29 cellular contexts compared by ENCODE assay signal in the genomic region with DNA sequence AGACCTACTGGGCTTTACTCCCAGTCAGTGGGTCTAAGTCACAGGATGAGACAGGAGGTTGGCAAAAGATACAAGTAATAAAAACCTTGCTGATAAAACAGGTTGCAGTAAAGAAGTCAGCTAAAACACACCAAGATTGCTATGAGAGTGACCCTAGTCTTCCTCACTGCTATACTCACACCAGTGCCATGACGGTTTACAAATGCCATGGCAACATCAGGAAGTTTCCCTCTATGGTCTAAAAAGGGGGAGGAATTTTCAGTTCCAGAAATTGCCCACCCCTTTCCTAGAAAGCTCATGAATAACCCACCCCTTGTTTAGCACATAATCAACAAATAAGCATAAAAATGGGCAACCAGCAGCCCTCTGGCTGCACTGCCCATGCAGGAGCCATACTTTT.
A peak's percentile ranks its signal among the peaks of the same experiment; 100 is the strongest.
DNase-seq lines count a peak whose midpoint lies in the region; ATAC-seq and TF ChIP-seq lines count a peak whose summit lies in the region.
"Had no signal": no experiment of that assay in that cellular context is flagged by ENCODE, and none has a peak within 500 bp of the region (broad histone marks: within the 10 kb centered on the region; RNA-seq: fewer than 3 reads in every experiment).

No MANE protein-coding gene starts in this region.

- H3K36me3 ChIP-seq in CD8-positive, alpha-beta memory T cell (ENCODE audit: insufficient read depth, low read length), result no peaks in the 10 kb centered on the region
- H3K36me3 ChIP-seq in PC-9 (ENCODE audit: low read depth) (no peaks in the 10 kb centered on the region), neuron (ENCODE audit: insufficient read depth, low read length) (no peaks in the 10 kb centered on the region), spleen (no peaks in the 10 kb centered on the region)
- H3K36me3 ChIP-seq: BE2C, MG63, neutrophil, prostate gland, thyroid gland had no signal

- H3K27ac ChIP-seq in CD8-positive, alpha-beta memory T cell (ENCODE audit: low read depth, low read length), result peak overlapping the region; percentile 6
- peak overlapping the region; percentile 87 for H3K27ac ChIP-seq in PC-9
- no peak overlapping the region for H3K27ac ChIP-seq in spleen
- H3K27ac ChIP-seq: A549, dorsolateral prefrontal cortex, neutrophil, prostate gland, thyroid gland had no signal

- no peaks in the 10 kb centered on the region for H3K9me2 ChIP-seq in PC-9 (ENCODE audit: insufficient read depth)

- H3K27me3 Mint-ChIP-seq in CD8-positive, alpha-beta memory T cell, result peaks cover 0 to 1% of the 10 kb centered on the region in 2 donors
- no peaks in the 10 kb centered on the region for H3K27me3 Mint-ChIP-seq in WTC11 (ENCODE audit: low read depth)
- no peaks in the 10 kb centered on the region for H3K27me3 Mint-ChIP-seq in activated T-helper 2 cell treated with anti-CD3 and anti-CD28 coated beads, Interferon-gamma antibody, Interleukin-2, Interleukin-4, amounts not matched to agents 10 μg/mL and 5 μg/mL and 100 μg/mL, durations not matched to agents 14 hours and 24 hours and 36 hours (ENCODE audit: low read depth)
- H3K27me3 Mint-ChIP-seq: activated naive CD8-positive, alpha-beta T cell treated with anti-CD3 and anti-CD28 coated beads, Interleukin-2, amount 10 ng/mL, durations not matched to agents 7 days and 5 days; central memory CD8-positive, alpha-beta T cell; stimulated activated naive CD8-positive, alpha-beta T cell treated with anti-CD3 and anti-CD28 coated beads, Interleukin-15, amount 100 ng/mL, for 72 hours had no signal

- no peaks in the 10 kb centered on the region for H3K36me3 Mint-ChIP-seq in CD8-positive, alpha-beta memory T cell
- H3K36me3 Mint-ChIP-seq in WTC11, result peaks cover 3% of the 10 kb centered on the region; the same call in 1 of the 2 replicates
- no peaks in the 10 kb centered on the region for H3K36me3 Mint-ChIP-seq in activated T-helper 2 cell treated with anti-CD3 and anti-CD28 coated beads, Interferon-gamma antibody, Interleukin-2, Interleukin-4, amounts not matched to agents 10 μg/mL and 5 μg/mL and 100 μg/mL, durations not matched to agents 14 hours and 24 hours and 36 hours (ENCODE audit: low read depth)
- H3K36me3 Mint-ChIP-seq: activated naive CD8-positive, alpha-beta T cell treated with anti-CD3 and anti-CD28 coated beads, Interleukin-2, amount 10 ng/mL, durations not matched to agents 7 days and 5 days had no signal

- no peak for DNase-seq in CD8-positive, alpha-beta memory T cell
- DNase-seq in PC-9 (no peak), fibroblast of pulmonary artery (ENCODE audit: low read depth) (peak; percentile 8), WTC11 (ENCODE audit: low spot score) (no peak), spleen (no peak)
- no peak for DNase-seq in activated T-helper 2 cell treated with anti-CD3 and anti-CD28 coated beads, Interferon-gamma antibody, Interleukin-2, Interleukin-4, amounts not matched to agents 10 μg/mL and 5 μg/mL and 100 μg/mL, durations not matched to agents 14 hours and 24 hours and 36 hours (ENCODE audit: low spot score)
- DNase-seq in activated CD4-positive, alpha-beta T cell treated with anti-CD3 and anti-CD28 coated beads, Interleukin-2, amount 50 U/mL, for 48 hours, result no peak
- DNase-seq: activated CD4-positive, CD25-positive, alpha-beta regulatory T cell treated with anti-CD3 and anti-CD28 coated beads, Interleukin-2, amount 50 U/mL, for 72 hours; activated CD8-positive, alpha-beta T cell treated with anti-CD3 and anti-CD28 coated beads, Interleukin-2, amount 10 ng/mL, durations not matched to agents 7 days and 5 days; activated effector memory CD4-positive, alpha-beta T cell treated with Interleukin-2 at 50 U/mL for 16 hours; activated naive CD8-positive, alpha-beta T cell treated with anti-CD3 and anti-CD28 coated beads, Interleukin-2, amount 10 ng/mL, durations not matched to agents 7 days and 5 days; BE2C; DMS79; dorsolateral prefrontal cortex; GDM1; H7; left ventricle myocardium superior; MG63; NCI-H1417; NCI-H2029 treated with DMSO at 0.1 percent for 48 hours; NCI-H526; RPMI8226; stimulated activated naive CD8-positive, alpha-beta T cell treated with anti-CD3 and anti-CD28 coated beads, Interleukin-15, amount 100 ng/mL, for 72 hours; thyroid gland had no signal

- H3K4me1 ChIP-seq in CD8-positive, alpha-beta memory T cell (ENCODE audit: insufficient read depth, low read length), result no peaks in the 10 kb centered on the region
- H3K4me1 ChIP-seq in PC-9 (replicated peaks; ENCODE audit: insufficient read depth) (peaks cover 36% of the 10 kb centered on the region), neuron (ENCODE audit: insufficient read depth, low read length) (peaks cover 20% of the 10 kb centered on the region), spleen (no peaks in the 10 kb centered on the region)
- H3K4me1 ChIP-seq: A549, prostate gland, thyroid gland had no signal

- H3K4me2 ChIP-seq in PC-9, result peak overlapping the region; percentile 59
- H3K4me2 ChIP-seq: A549 had no signal

- H3K4me1 Mint-ChIP-seq in CD8-positive, alpha-beta memory T cell, result no peaks in the 10 kb centered on the region
- H3K4me1 Mint-ChIP-seq in WTC11, result peaks cover 4% of the 10 kb centered on the region; the same call in 1 of the 2 replicates
- no peaks in the 10 kb centered on the region for H3K4me1 Mint-ChIP-seq in activated T-helper 2 cell treated with anti-CD3 and anti-CD28 coated beads, Interferon-gamma antibody, Interleukin-2, Interleukin-4, amounts not matched to agents 10 μg/mL and 5 μg/mL and 100 μg/mL, durations not matched to agents 14 hours and 24 hours and 36 hours (ENCODE audit: low read depth)
- H3K4me1 Mint-ChIP-seq: activated naive CD8-positive, alpha-beta T cell treated with anti-CD3 and anti-CD28 coated beads, Interleukin-2, amount 10 ng/mL, durations not matched to agents 7 days and 5 days; central memory CD8-positive, alpha-beta T cell; stimulated activated naive CD8-positive, alpha-beta T cell treated with anti-CD3 and anti-CD28 coated beads, Interleukin-15, amount 100 ng/mL, for 72 hours had no signal

- H3F3A ChIP-seq in PC-9 (ENCODE audit: insufficient read depth, low read depth), result peaks cover 29% of the 10 kb centered on the region

- intact Hi-C loops in PC-9 (cut with micrococcal nuclease; ENCODE audit: unreplicated experiment) (no loop called here), spleen (cut with DNase I; ENCODE audit: low total_unique reads) (no loop called here)
- intact Hi-C loops in activated T-helper 2 cell treated with anti-CD3 and anti-CD28 coated beads, Interferon-gamma antibody, Interleukin-2, Interleukin-4, amounts not matched to agents 10 μg/mL and 5 μg/mL and 100 μg/mL, durations not matched to agents 14 hours and 24 hours and 36 hours (cut with micrococcal nuclease), result no loop called here

- no peaks in the 10 kb centered on the region for H4K20me1 ChIP-seq in PC-9 (ENCODE audit: insufficient read depth)

- H3K9me3 Mint-ChIP-seq in CD8-positive, alpha-beta memory T cell, result peaks cover 0 to 27% (median 7%) of the 10 kb centered on the region in 5 donors
- H3K9me3 Mint-ChIP-seq in WTC11, result peaks cover 21% of the 10 kb centered on the region
- H3K9me3 Mint-ChIP-seq in activated T-helper 2 cell treated with anti-CD3 and anti-CD28 coated beads, Interferon-gamma antibody, Interleukin-2, Interleukin-4, amounts not matched to agents 10 μg/mL and 5 μg/mL and 100 μg/mL, durations not matched to agents 14 hours and 24 hours and 36 hours, result peaks cover 30% of the 10 kb centered on the region

- no peak overlapping the region for H3K27ac Mint-ChIP-seq in CD8-positive, alpha-beta memory T cell
- H3K27ac Mint-ChIP-seq in WTC11, result no peak overlapping the region
- H3K27ac Mint-ChIP-seq in activated T-helper 2 cell treated with anti-CD3 and anti-CD28 coated beads, Interferon-gamma antibody, Interleukin-2, Interleukin-4, amounts not matched to agents 10 μg/mL and 5 μg/mL and 100 μg/mL, durations not matched to agents 14 hours and 24 hours and 36 hours, result no peak overlapping the region
- H3K27ac Mint-ChIP-seq: activated CD8-positive, alpha-beta T cell treated with anti-CD3 and anti-CD28 coated beads, Interleukin-2, amount 10 ng/mL, durations not matched to agents 7 days and 5 days; activated naive CD8-positive, alpha-beta T cell treated with anti-CD3 and anti-CD28 coated beads, Interleukin-2, amount 10 ng/mL, durations not matched to agents 7 days and 5 days; stimulated activated naive CD8-positive, alpha-beta T cell treated with anti-CD3 and anti-CD28 coated beads, Interleukin-15, amount 100 ng/mL, for 72 hours had no signal

- H3K27me3 ChIP-seq in CD8-positive, alpha-beta memory T cell (ENCODE audit: insufficient read depth, low read length, poor library complexity, severe bottlenecking), result no peaks in the 10 kb centered on the region
- H3K27me3 ChIP-seq in PC-9 (ENCODE audit: insufficient read depth, low read depth), result no peaks in the 10 kb centered on the region
- no peaks in the 10 kb centered on the region for H3K27me3 ChIP-seq in neuron (ENCODE audit: insufficient read depth, low read length)
- no peaks in the 10 kb centered on the region for H3K27me3 ChIP-seq in spleen (replicated peaks in 1 of 7)
- H3K27me3 ChIP-seq: BE2C, MG63, neutrophil, thyroid gland had no signal

- POLR2A ChIA-PET in CD8-positive, alpha-beta memory T cell (lab: Charles Lee), result no interaction called here
- POLR2A ChIA-PET in PC-9 (lab: Charles Lee; ENCODE audit: unreplicated experiment), result no interaction called here
- POLR2A ChIA-PET in WTC11 (lab: Charles Lee), result no interaction called here

- no peaks in the 10 kb centered on the region for H3K9me3 ChIP-seq in CD8-positive, alpha-beta memory T cell (ENCODE audit: low read length)
- H3K9me3 ChIP-seq in PC-9 (ENCODE audit: insufficient read depth, low read depth), result peaks cover 8% of the 10 kb centered on the region; the same call in 1 of the 2 replicates
- no peaks in the 10 kb centered on the region for H3K9me3 ChIP-seq in neuron (ENCODE audit: low read length)
- H3K9me3 ChIP-seq in spleen, result peaks cover 0 to 18% (median 4%) of the 10 kb centered on the region in 8 donors
- H3K9me3 ChIP-seq: A549, BE2C, MG63, neutrophil, prostate gland, thyroid gland had no signal

- ATAC-seq in WTC11, result no peak
- ATAC-seq: A549; activated CD8-positive, alpha-beta T cell treated with anti-CD3 and anti-CD28 coated beads, Interleukin-2, amount 10 ng/mL, durations not matched to agents 7 days and 5 days; left ventricle myocardium superior; stimulated activated naive CD8-positive, alpha-beta T cell treated with anti-CD3 and anti-CD28 coated beads, Interleukin-15, amount 100 ng/mL, for 72 hours had no signal

- no peak for TF ChIP-seq POLR2A in spleen (IDR thresholded peaks at IDR 0.05)

- no peak overlapping the region for H3K4me3 ChIP-seq in CD8-positive, alpha-beta memory T cell (ENCODE audit: low read length)
- peak overlapping the region; percentile 15; the same call in 1 of the 2 replicates for H3K4me3 ChIP-seq in PC-9
- no peak overlapping the region for H3K4me3 ChIP-seq in fibroblast of pulmonary artery (replicated peaks; ENCODE audit: low read depth, low read length)
- no peak overlapping the region for H3K4me3 ChIP-seq in neuron (ENCODE audit: low read length)
- no peak overlapping the region for H3K4me3 ChIP-seq in spleen
- H3K4me3 ChIP-seq: A549, dorsolateral prefrontal cortex, MG63, prostate gland, thyroid gland had no signal

- no peaks in the 10 kb centered on the region for H3K79me2 ChIP-seq in PC-9 (ENCODE audit: low read depth)

- TF ChIP-seq CTCF in PC-9 (conservative IDR thresholded peaks at IDR 0.05) (no peak), fibroblast of pulmonary artery (IDR thresholded peaks at IDR 0.05; ENCODE audit: low read length, missing control alignments) (no peak), WTC11 (IDR thresholded peaks at IDR 0.05) (no peak), spleen (IDR thresholded peaks at IDR 0.05 in 8 of 11, conservative IDR thresholded peaks at IDR 0.05 in 3 of 11) (no peak)

- CTCF ChIA-PET in CD8-positive, alpha-beta memory T cell (lab: Charles Lee), result no interaction called here
- CTCF ChIA-PET in PC-9 (lab: Charles Lee) (no interaction called here), WTC11 (lab: Charles Lee) (no interaction called here)

- no TSS peak for BruUV-seq in PC-9 (replicated peaks; lab: Mats Ljungman, UMichigan)

- H3K4me3 Mint-ChIP-seq in CD8-positive, alpha-beta memory T cell, result no peak overlapping the region
- no peak overlapping the region for H3K4me3 Mint-ChIP-seq in WTC11
- no peak overlapping the region for H3K4me3 Mint-ChIP-seq in activated T-helper 2 cell treated with anti-CD3 and anti-CD28 coated beads, Interferon-gamma antibody, Interleukin-2, Interleukin-4, amounts not matched to agents 10 μg/mL and 5 μg/mL and 100 μg/mL, durations not matched to agents 14 hours and 24 hours and 36 hours (ENCODE audit: low read depth)
- H3K4me3 Mint-ChIP-seq: activated CD8-positive, alpha-beta T cell treated with anti-CD3 and anti-CD28 coated beads, Interleukin-2, amount 10 ng/mL, durations not matched to agents 7 days and 5 days; activated naive CD8-positive, alpha-beta T cell treated with anti-CD3 and anti-CD28 coated beads, Interleukin-2, amount 10 ng/mL, durations not matched to agents 7 days and 5 days; central memory CD8-positive, alpha-beta T cell; stimulated activated naive CD8-positive, alpha-beta T cell treated with anti-CD3 and anti-CD28 coated beads, Interleukin-15, amount 100 ng/mL, for 72 hours had no signal

- WGBS in spleen, 5 donors, result 40 to 80% (median 71%) methylated on average over 1 of the region's 1 CpG

- peak overlapping the region; percentile 66 for H2AFZ ChIP-seq in PC-9
- peak overlapping the region; percentile 61 for H2AFZ ChIP-seq in neuron (ENCODE audit: low read depth, low read length)

Comparison
In these comparisons a context has a peak if more than half of its experiments do, and no peak if none do; other contexts are left out.
1. H3K27ac ChIP-seq: peak in CD8-positive, alpha-beta memory T cell (single experiment) and PC-9 (single experiment); none in spleen (0 of 8).